18 cellular contexts compared by ENCODE assay signal in genomic region chr6:148864941-148865340, GRCh38.
DNase-seq lines count a peak whose midpoint lies in the region; ATAC-seq, FAIRE-seq and TF ChIP-seq lines count a peak whose summit lies in the region.
"Had no signal": no experiment of that assay in that cellular context is flagged by ENCODE, and none has a peak within 500 bp of the region (broad histone marks: within the 10 kb centered on the region; RNA-seq: fewer than 3 reads in every experiment).

No MANE protein-coding gene starts in this region.

- DNase-seq in DMS 273 treated with DMSO at 0.1 percent for 48 hours (lab: John Stamatoyannopoulos, UW) (peak; percentile 16), NCI-H1105 (lab: John Stamatoyannopoulos, UW) (peak; percentile 34), NCI-H69 (lab: John Stamatoyannopoulos, UW) (peak; percentile 43), H1 (ENCODE audit: low read depth in 1 of 2, low spot score in 2 of 2) (no peak), kidney (no peak)
- no peak for DNase-seq in stimulated activated CD4-positive, alpha-beta T cell treated with anti-CD3 and anti-CD28 coated beads, Interleukin-1b, Interleukin-23, amount 100 ng/mL, for 48 hours
- DNase-seq: ACHN, DND-41, Karpas-422, NCI-H1436 treated with DMSO at 0.1 percent for 48 hours, NCI-H2081 treated with DMSO at 0.1 percent for 48 hours, Right ventricle myocardium superior had no signal

- H4K5ac ChIP-seq in H1 (ENCODE audit: insufficient read length, low read depth, low read length): no peak overlapping the region

- H3K79me2 ChIP-seq in H1 (ENCODE audit: control insufficient read depth in 1 of 2, insufficient read depth in 2 of 2, low read length in 2 of 2): peaks cover 6 to 66% of the 10 kb centered on the region in 2 experiments; a peak in 3 of 4 replicates

- ATAC-seq in GM21786 (IDR thresholded peaks at IDR 0.05; ENCODE audit: unreplicated experiment): no peak

- H3K4me3 ChIP-seq in H1 (ENCODE audit: extremely low read depth in 1 of 4, insufficient read depth in 2 of 4, low read depth in 3 of 4, low read length in 4 of 4) (no peak overlapping the region; a peak in 1 of 8 replicates), kidney (ENCODE audit: low read length in 2 of 2) (no peak overlapping the region)
- H3K4me3 ChIP-seq: HAP-1, SK-N-MC had no signal

- intact Hi-C loops in kidney (cut with DNase I): no loop called here

- TF ChIP-seq CTCF in H1 (IDR thresholded peaks at IDR 0.05; ENCODE audit: control extremely low read depth in 1 of 3, insufficient read depth in 1 of 3, low read depth in 1 of 3, low read length in 3 of 3) (no peak), kidney (IDR thresholded peaks at IDR 0.05; ENCODE audit: borderline replicate concordance, extremely low read depth, insufficient read depth) (no peak)

- TF ChIP-seq RAD21 in H1 (IDR thresholded peaks at IDR 0.05 in 1 of 2, conservative IDR thresholded peaks at IDR 0.05 in 1 of 2; ENCODE audit: low read depth in 2 of 2, low read length in 2 of 2): no peak

- H2BK12ac ChIP-seq in H1 (ENCODE audit: low read depth, low read length): peak overlapping the region; percentile 29; the same call in 1 of the 2 replicates

- H3K27me3 ChIP-seq in H1 (replicated peaks in 1 of 4; ENCODE audit: control insufficient read depth in 3 of 4, extremely low read depth in 1 of 4, insufficient read depth in 3 of 4, low read length in 3 of 4): no peaks in the 10 kb centered on the region

- no peak overlapping the region for H3K27ac ChIP-seq in H1 (ENCODE audit: low read depth, low read length)
- no peak overlapping the region for H3K27ac ChIP-seq in kidney (ENCODE audit: low read depth in 2 of 2, low read length in 2 of 2)
- H3K27ac ChIP-seq: C4-2B, SK-N-MC had no signal

- no peak overlapping the region for H2BK120ac ChIP-seq in H1 (replicated peaks; ENCODE audit: low read depth, low read length)

- no peak overlapping the region for H3K14ac ChIP-seq in H1 (ENCODE audit: insufficient read length)

- 0 out of 2 replicates have a peak overlapping the region, but pooled peaks have one; percentile 19 for H2AK5ac ChIP-seq in H1 (ENCODE audit: low read depth, low read length)

- TF ChIP-seq EP300 in H1 (IDR thresholded peaks at IDR 0.05; ENCODE audit: borderline replicate concordance in 1 of 2, low read depth in 2 of 2, low read length in 2 of 2): no peak

- TF ChIP-seq POLR2A in H1 (IDR thresholded peaks at IDR 0.05; ENCODE audit: control extremely low read depth in 1 of 2, low read depth in 2 of 2, low read length in 2 of 2): no peak

- peaks cover 5% of the 10 kb centered on the region for H3K79me1 ChIP-seq in H1 (ENCODE audit: low read depth, low read length)

- no peak overlapping the region for H2BK20ac ChIP-seq in H1 (ENCODE audit: low read length)

- H2BK15ac ChIP-seq in H1 (ENCODE audit: low read length): 0 out of 2 replicates have a peak overlapping the region, but pooled peaks have one; percentile 31

- H4K20me1 ChIP-seq in H1 (replicated peaks in 1 of 2; ENCODE audit: control insufficient read depth in 1 of 2, insufficient read depth in 2 of 2, low read length in 2 of 2): peaks cover 3 to 7% of the 10 kb centered on the region in 2 experiments

- no peak overlapping the region for H3K4ac ChIP-seq in H1 (replicated peaks; ENCODE audit: insufficient read length, low read depth, low read length)

- no peak overlapping the region for H2AFZ ChIP-seq in H1 (ENCODE audit: low read length)

- CTCF ChIA-PET in H1 (lab: Charles Lee; ENCODE audit: partially characterized antibody): interaction anchor here (0.8 to 1.3 kb wide), 3 partner anchors 61 to 95 kb away, joined by 3 read pairs; no protein-coding TSS in a partner anchor

- POLR2A ChIA-PET in H1 (lab: Charles Lee; ENCODE audit: partially characterized antibody): no interaction called here

- H3K18ac ChIP-seq in H1 (ENCODE audit: extremely low read depth, low read length): no peak overlapping the region

- H3K4me1 ChIP-seq in H1 (replicated peaks in 1 of 4; ENCODE audit: control insufficient read depth in 3 of 4, insufficient read depth in 4 of 4, low read length in 3 of 4) (peaks cover 3 to 20% (median 13%) of the 10 kb centered on the region in 4 experiments), kidney (ENCODE audit: control insufficient read depth in 1 of 2, insufficient read depth in 1 of 2, low read depth in 1 of 2, low read length in 2 of 2) (no peaks in the 10 kb centered on the region)

- H3K4me2 ChIP-seq in H1 (ENCODE audit: insufficient read depth in 1 of 2, low read depth in 2 of 2, low read length in 2 of 2): peak overlapping the region in 1 of 2 experiments; percentile 6; a peak in 1 of 4 replicates

- H3K23me2 ChIP-seq in H1 (ENCODE audit: low read depth, low read length): no peaks in the 10 kb centered on the region; the same call in 1 of the 2 replicates

- no peak overlapping the region for H4K91ac ChIP-seq in H1 (replicated peaks; ENCODE audit: insufficient read length, low read length)

- 82% methylated on average over 5 of the region's 5 CpGs; no CpG with 5 or more reads in 1 of the 2 experiments for WGBS in H1 (ENCODE audit: extremely low coverage in 1 of 2, insufficient coverage in 1 of 2, insufficient read length in 1 of 2, insufficient replicate concordance in 2 of 2, low coverage in 1 of 2, low lambda C conversion rate in 2 of 2, missing lambda C conversion rate in 1 of 2), 2 experiments

- H4K8ac ChIP-seq in H1 (ENCODE audit: extremely low read depth, insufficient read depth, low read length): no peak overlapping the region

- H3K9me3 ChIP-seq in H1 (ENCODE audit: insufficient read depth in 2 of 2, low read depth in 1 of 2, low read length in 1 of 2) (no peaks in the 10 kb centered on the region), kidney (ENCODE audit: control insufficient read depth in 1 of 2, low read length in 2 of 2) (no peaks in the 10 kb centered on the region)

- H3K56ac ChIP-seq in H1 (replicated peaks; ENCODE audit: insufficient read length, low read depth, low read length): no peak overlapping the region

- H3K23ac ChIP-seq in H1 (ENCODE audit: insufficient read length): no peak overlapping the region

- H3K36me3 ChIP-seq in H1 (ENCODE audit: control insufficient read depth in 2 of 4, insufficient read depth in 4 of 4, low read length in 3 of 4) (no peaks in the 10 kb centered on the region), kidney (ENCODE audit: control insufficient read depth in 1 of 2, insufficient read depth in 2 of 2, low read length in 2 of 2) (no peaks in the 10 kb centered on the region)
- H3K36me3 ChIP-seq: HAP-1 had no signal

- FAIRE-seq in H1 (lab: Jason Lieb, UNC) (no peak), kidney (lab: Jason Lieb, UNC) (no peak)
- FAIRE-seq: G401.6, RCC 7860 had no signal

- H3K9ac ChIP-seq in H1 (replicated peaks in 1 of 4; ENCODE audit: extremely low read depth in 1 of 4, low read depth in 3 of 4, low read length in 3 of 4) (no peak overlapping the region), kidney (ENCODE audit: low read length in 2 of 2) (no peak overlapping the region)

- no peak overlapping the region for H2BK5ac ChIP-seq in H1 (ENCODE audit: low read depth, low read length)

TF ChIP-seq in H1, 55 proteins besides CTCF, POLR2A, EP300 and RAD21:
- no peak for TF ChIP-seq USF2 (IDR thresholded peaks at IDR 0.05; ENCODE audit: low read length)

Comparison
In these comparisons a context has a peak if more than half of its experiments do, and no peak if none do; other contexts are left out.
1. DNase-seq: peak in DMS 273 treated with DMSO at 0.1 percent for 48 hours (single experiment), NCI-H1105 (single experiment) and NCI-H69 (single experiment); none in H1 (0 of 2), stimulated activated CD4-positive, alpha-beta T cell treated with anti-CD3 and anti-CD28 coated beads, Interleukin-1b, Interleukin-23, amount 100 ng/mL, for 48 hours (single experiment) and kidney (single experiment).